Comparison of ENCODE assay signal across 8 cellular contexts in genomic region chr1:29706936-29707335, GRCh38.
A peak's percentile ranks its signal among the peaks of the same experiment; 100 is the strongest.
DNase-seq lines count a peak whose midpoint lies in the region; ATAC-seq and TF ChIP-seq lines count a peak whose summit lies in the region.

No MANE protein-coding gene starts in this region.

- peak; percentile 57 to 62 for DNase-seq in activated T-cell treated with anti-CD3 and anti-CD28 coated beads, Interleukin-2, amount 50 U/mL, for 48 hours
- DNase-seq in activated T-cell treated with anti-CD3 and anti-CD28 coated beads, Interleukin-2, amount 50 U/mL, for 24 hours: no peak
- DNase-seq in NCI-H1092 (lab: John Stamatoyannopoulos, UW): peak; percentile 92
- peak; percentile 37 to 48 for DNase-seq in activated CD4-positive, alpha-beta T cell treated with anti-CD3 and anti-CD28 coated beads, Interleukin-2, amount 50 U/mL, for 48 hours
- DNase-seq in iPS DF 19.7 (ENCODE audit: low read depth, low spot score): peak; percentile 50
- peak; percentile 69 for DNase-seq in upper lobe of right lung

- TF ChIP-seq CTCF in upper lobe of right lung (IDR thresholded peaks at IDR 0.05): no peak

- H3K27me3 Mint-ChIP-seq in activated T-cell treated with anti-CD3 and anti-CD28 coated beads, Interleukin-2, amount 50 U/mL, for 24 hours: peaks cover 60% of the 10 kb centered on the region

- H3K4me1 Mint-ChIP-seq in activated T-cell treated with anti-CD3 and anti-CD28 coated beads, Interleukin-2, amount 50 U/mL, for 24 hours (ENCODE audit: low read depth): peaks cover 20% of the 10 kb centered on the region

- peaks cover 24% of the 10 kb centered on the region for H3K27me3 ChIP-seq in upper lobe of right lung

- no peak overlapping the region for H3K4me3 Mint-ChIP-seq in activated T-cell treated with anti-CD3 and anti-CD28 coated beads, Interleukin-2, amount 50 U/mL, for 24 hours

- H3K36me3 Mint-ChIP-seq in activated T-cell treated with anti-CD3 and anti-CD28 coated beads, Interleukin-2, amount 50 U/mL, for 24 hours (ENCODE audit: low read depth): no peaks in the 10 kb centered on the region

- no peak overlapping the region for H3K27ac Mint-ChIP-seq in activated T-cell treated with anti-CD3 and anti-CD28 coated beads, Interleukin-2, amount 50 U/mL, for 24 hours

- intact Hi-C loops in upper lobe of right lung (cut with DNase I): no loop called here

- ATAC-seq in upper lobe of right lung (peak; percentile 74), GM21825 (IDR thresholded peaks at IDR 0.05; ENCODE audit: unreplicated experiment) (no peak), GM21423 (IDR thresholded peaks at IDR 0.05; ENCODE audit: unreplicated experiment) (no peak)

- H3K4me3 ChIP-seq in upper lobe of right lung: no peak overlapping the region

- no peaks in the 10 kb centered on the region for H3K4me1 ChIP-seq in upper lobe of right lung

- no peak overlapping the region for H3K27ac ChIP-seq in upper lobe of right lung

- H3K9me3 Mint-ChIP-seq in activated T-cell treated with anti-CD3 and anti-CD28 coated beads, Interleukin-2, amount 50 U/mL, for 24 hours: no peaks in the 10 kb centered on the region

- H3K9me3 ChIP-seq in upper lobe of right lung: no peaks in the 10 kb centered on the region

- no peaks in the 10 kb centered on the region for H3K36me3 ChIP-seq in upper lobe of right lung
